ENCODE assay signal across 26 cellular contexts in the genomic region with DNA sequence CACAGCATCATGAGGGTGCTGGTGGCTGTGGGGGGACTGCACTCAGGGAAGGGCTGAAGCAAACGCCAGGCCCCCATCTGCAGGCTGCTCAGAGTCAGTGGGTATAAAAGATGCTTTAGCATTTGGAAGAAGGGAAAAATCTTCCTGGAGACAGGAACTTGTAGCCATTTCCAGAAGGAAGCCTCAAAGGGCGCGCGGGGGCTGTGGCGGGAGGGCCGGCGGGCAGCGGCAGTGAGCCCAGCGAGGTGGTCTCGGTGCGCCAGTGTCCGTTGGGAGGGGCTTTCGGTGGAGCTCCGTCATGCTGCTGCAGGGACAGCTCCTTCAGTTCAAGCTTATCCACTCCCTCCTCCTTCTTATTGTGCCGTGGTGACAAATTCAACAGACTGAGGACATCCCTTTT.
DNase-seq lines count a peak whose midpoint lies in the region; ATAC-seq, FAIRE-seq and TF ChIP-seq lines count a peak whose summit lies in the region.
"Had no signal": no experiment of that assay in that cellular context is flagged by ENCODE, and none has a peak within 500 bp of the region (broad histone marks: within the 10 kb centered on the region; RNA-seq: fewer than 3 reads in every experiment).

No MANE protein-coding gene starts in this region.

- H3K4me1 Mint-ChIP-seq in endodermal cell = peaks cover 12% of the 10 kb centered on the region
- H3K4me1 Mint-ChIP-seq in nephron progenitor cell = peaks cover 19% of the 10 kb centered on the region
- H3K4me1 Mint-ChIP-seq: CD14-positive monocyte had no signal

- H3K27me3 Mint-ChIP-seq in endodermal cell (ENCODE audit: insufficient read depth) = no peaks in the 10 kb centered on the region
- no peaks in the 10 kb centered on the region for H3K27me3 Mint-ChIP-seq in nephron progenitor cell (ENCODE audit: low read depth, poor library complexity)
- H3K27me3 Mint-ChIP-seq: CD8-positive, alpha-beta memory T cell had no signal

- H3K9me3 ChIP-seq in endodermal cell (ENCODE audit: control insufficient read depth, low read length) = no peaks in the 10 kb centered on the region
- H3K9me3 ChIP-seq: BE2C, SJSA1 had no signal

- H3K36me3 Mint-ChIP-seq in endodermal cell (ENCODE audit: low read depth) (peaks cover 27% of the 10 kb centered on the region), nephron progenitor cell (ENCODE audit: low read depth) (peaks cover 51% of the 10 kb centered on the region)

- H3K9ac ChIP-seq in endodermal cell (ENCODE audit: extremely low read depth, low read length, poor library complexity, severe bottlenecking) = no peak overlapping the region

- TF ChIP-seq CTCF in endodermal cell (conservative IDR thresholded peaks at IDR 0.05) = no peak
- no peak for TF ChIP-seq CTCF in nephron progenitor cell (IDR thresholded peaks at IDR 0.05)

- no peaks in the 10 kb centered on the region for H3K4me1 ChIP-seq in endodermal cell (ENCODE audit: control insufficient read depth, insufficient read depth, low read length)

- ATAC-seq in HG02642 (IDR thresholded peaks at IDR 0.05; ENCODE audit: poor library complexity, unreplicated experiment) = no peak
- ATAC-seq: K562, Right ventricle myocardium inferior had no signal

- H3K4me3 Mint-ChIP-seq in endodermal cell (no peak overlapping the region), nephron progenitor cell (no peak overlapping the region)
- H3K4me3 Mint-ChIP-seq: CD14-positive monocyte; CD8-positive, alpha-beta memory T cell had no signal

- no peak overlapping the region for H3K4me3 ChIP-seq in endodermal cell (ENCODE audit: low read length)
- H3K4me3 ChIP-seq: K562, PC-9, SJSA1 had no signal

- H3K36me3 ChIP-seq in endodermal cell (ENCODE audit: control insufficient read depth, insufficient read depth, low read length) = peaks cover 17% of the 10 kb centered on the region

- no peaks in the 10 kb centered on the region for H3K27me3 ChIP-seq in endodermal cell (ENCODE audit: control insufficient read depth, insufficient read depth, low read length, poor library complexity, severe bottlenecking)
- H3K27me3 ChIP-seq: BE2C, SJSA1 had no signal

- H3K27ac Mint-ChIP-seq in endodermal cell (no peak overlapping the region), nephron progenitor cell (peak overlapping the region; percentile 71)
- H3K27ac Mint-ChIP-seq: CD14-positive monocyte; CD8-positive, alpha-beta memory T cell had no signal

- WGBS in endodermal cell (ENCODE audit: insufficient coverage in 1 of 2, insufficient read length in 1 of 2), 2 experiments = 93 to 94% methylated on average over 14 to 15 of the region's 15 CpGs

- peak; percentile 21 for DNase-seq in activated CD4-positive, CD25-positive, alpha-beta regulatory T cell treated with anti-CD3 and anti-CD28 coated beads, Interleukin-2, amount 50 U/mL, for 72 hours
- DNase-seq in activated CD4-positive, CD25-positive, alpha-beta regulatory T cell (lab: John Stamatoyannopoulos, UW) = no peak
- DNase-seq in endodermal cell (peak; percentile 29), nephron progenitor cell (no peak), urothelium cell line (ENCODE audit: low spot score) (no peak), SIG-M5 treated with dmso at 0.1 percent for 504 hours (lab: John Stamatoyannopoulos, UW; ENCODE audit: unreplicated experiment) (no peak), DMS79 (lab: John Stamatoyannopoulos, UW) (no peak)
- DNase-seq: ACHN; BE2C; CD8-positive, alpha-beta memory T cell; DND-41; MV-4-11; NCI-H1105; NCI-H146; NCI-H2029; NCI-H446 treated with DMSO at 0.1 percent for 48 hours; NCI-H526; PC-9 had no signal

- no peak overlapping the region for H3K27ac ChIP-seq in endodermal cell (ENCODE audit: low read depth, low read length)
- H3K27ac ChIP-seq: 22Rv1, PC-9, SJSA1 had no signal

- H3K9me3 Mint-ChIP-seq in endodermal cell (no peaks in the 10 kb centered on the region), nephron progenitor cell (no peaks in the 10 kb centered on the region)
- H3K9me3 Mint-ChIP-seq: CD8-positive, alpha-beta memory T cell had no signal

- peak; percentile 23 for FAIRE-seq in urothelium cell line (lab: Jason Lieb, UNC)
- FAIRE-seq: H54, HTR-8/SVneo, K562 had no signal

Comparison
In these comparisons a context has a peak if more than half of its experiments do, and no peak if none do; other contexts are left out.
1. DNase-seq: peak in activated CD4-positive, CD25-positive, alpha-beta regulatory T cell treated with anti-CD3 and anti-CD28 coated beads, Interleukin-2, amount 50 U/mL, for 72 hours (single experiment) and endodermal cell (single experiment); none in activated CD4-positive, CD25-positive, alpha-beta regulatory T cell (0 of 4), nephron progenitor cell (single experiment), urothelium cell line (single experiment), SIG-M5 treated with dmso at 0.1 percent for 504 hours (single experiment) and DMS79 (single experiment).